ENCODE assay signal across 16 cellular contexts in the genomic region with DNA sequence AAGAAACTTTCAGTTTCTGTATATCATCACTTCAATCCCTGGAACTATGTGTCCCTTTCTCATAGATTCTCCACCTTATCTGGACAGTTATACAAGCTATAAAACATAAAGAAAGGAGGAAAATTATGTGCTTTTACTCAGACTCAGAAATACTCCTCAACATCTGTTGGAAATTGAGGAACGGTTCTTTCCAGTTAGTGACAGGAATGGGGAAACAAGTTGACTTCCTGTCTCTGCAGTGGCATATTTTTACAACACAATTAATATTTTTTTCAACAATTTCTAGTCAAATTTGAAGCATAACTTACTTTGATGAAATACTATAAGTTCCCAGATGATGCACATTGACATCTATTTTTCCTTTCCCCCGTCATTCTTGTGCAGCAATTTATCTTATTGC. TPM values are rescaled to one million over a fixed set of nuclear protein-coding genes. Genes with fewer than 3 reads are reported as not detected.
A peak's percentile ranks its signal among the peaks of the same experiment; 100 is the strongest.
DNase-seq lines count a peak whose midpoint lies in the region; ATAC-seq and TF ChIP-seq lines count a peak whose summit lies in the region.
"Had no signal": no experiment of that assay in that cellular context is flagged by ENCODE, and none has a peak within 500 bp of the region (broad histone marks: within the 10 kb centered on the region; RNA-seq: fewer than 3 reads in every experiment).

No MANE protein-coding gene starts in this region.

- BruUV-seq in Caco-2 (replicated peaks; lab: Mats Ljungman, UMichigan), result no TSS peak

- H3K36me3 ChIP-seq in Caco-2 (ENCODE audit: control insufficient read depth, insufficient read depth, low read length) (no peaks in the 10 kb centered on the region), left ventricle myocardium inferior (peaks cover 45% of the 10 kb centered on the region)

- H3K27me3 ChIP-seq in HL-60 (ENCODE audit: insufficient read depth, poor library complexity, severe bottlenecking) (no peaks in the 10 kb centered on the region), Caco-2 (replicated peaks; ENCODE audit: control insufficient read depth, insufficient read depth, low read length) (no peaks in the 10 kb centered on the region), left ventricle myocardium inferior (ENCODE audit: low read depth) (no peaks in the 10 kb centered on the region)
- H3K27me3 ChIP-seq: Peyer's patch had no signal

- CTCF ChIA-PET in Caco-2 (lab: Charles Lee) (no interaction called here), HEK293T (lab: Yijun Ruan, JAX) (interaction anchor here (0.6 kb wide), 1 partner anchor 227 kb away, joined by 3 read pairs; no protein-coding TSS in a partner anchor)

- ATAC-seq in activated naive CD8-positive, alpha-beta T cell treated with anti-CD3 and anti-CD28 coated beads, Interleukin-2, amount 10 ng/mL, durations not matched to agents 7 days and 5 days (ENCODE audit: low read depth), result no peak
- no peak for ATAC-seq in activated naive CD8-positive, alpha-beta T cell treated with anti-CD3 and anti-CD28 coated beads, Interleukin-2, amount 50 U/mL, for 24 hours
- ATAC-seq: HCT116, K562 had no signal

- intact Hi-C loops in Caco-2 (cut with micrococcal nuclease; ENCODE audit: unreplicated experiment) (no loop called here), left ventricle myocardium inferior (cut with micrococcal nuclease) (no loop called here)

- no peaks in the 10 kb centered on the region for H3K9me3 Mint-ChIP-seq in activated naive CD8-positive, alpha-beta T cell treated with anti-CD3 and anti-CD28 coated beads, Interleukin-2, amount 10 ng/mL, durations not matched to agents 7 days and 5 days
- peaks cover 4% of the 10 kb centered on the region for H3K9me3 Mint-ChIP-seq in activated naive CD8-positive, alpha-beta T cell treated with anti-CD3 and anti-CD28 coated beads, Interleukin-2, amount 50 U/mL, for 24 hours
- H3K9me3 Mint-ChIP-seq in endothelial cell (ENCODE audit: unreplicated experiment), result no peaks in the 10 kb centered on the region
- peaks cover 9% of the 10 kb centered on the region for H3K9me3 Mint-ChIP-seq in Caco-2 (ENCODE audit: unreplicated experiment)

- H3K9me3 ChIP-seq in Caco-2, result peaks cover 12% of the 10 kb centered on the region; the same call in 1 of the 2 replicates
- peaks cover 15% of the 10 kb centered on the region for H3K9me3 ChIP-seq in left ventricle myocardium inferior (replicated peaks)

- peak overlapping the region; percentile 72 for H3K27ac ChIP-seq in HL-60 (replicated peaks)
- no peak overlapping the region for H3K27ac ChIP-seq in left ventricle myocardium inferior (replicated peaks)
- H3K27ac ChIP-seq: GM23248, Peyer's patch had no signal

- no peak overlapping the region for H3K4me3 ChIP-seq in HL-60 (replicated peaks; ENCODE audit: insufficient read depth, low read length)
- H3K4me3 ChIP-seq in Caco-2 (ENCODE audit: low read depth, low read length), result no peak overlapping the region
- H3K4me3 ChIP-seq in left ventricle myocardium inferior, result no peak overlapping the region
- H3K4me3 ChIP-seq: GM23248, K562, Peyer's patch had no signal

- H3K27me3 Mint-ChIP-seq in activated naive CD8-positive, alpha-beta T cell treated with anti-CD3 and anti-CD28 coated beads, Interleukin-2, amount 10 ng/mL, durations not matched to agents 7 days and 5 days, result no peaks in the 10 kb centered on the region
- H3K27me3 Mint-ChIP-seq in activated naive CD8-positive, alpha-beta T cell treated with anti-CD3 and anti-CD28 coated beads, Interleukin-2, amount 50 U/mL, for 24 hours, result no peaks in the 10 kb centered on the region
- H3K27me3 Mint-ChIP-seq in endothelial cell (ENCODE audit: unreplicated experiment), result no peaks in the 10 kb centered on the region
- H3K27me3 Mint-ChIP-seq in Caco-2 (ENCODE audit: insufficient read depth, unreplicated experiment), result no peaks in the 10 kb centered on the region

- peak overlapping the region; percentile 2 for H3K27ac Mint-ChIP-seq in activated naive CD8-positive, alpha-beta T cell treated with anti-CD3 and anti-CD28 coated beads, Interleukin-2, amount 10 ng/mL, durations not matched to agents 7 days and 5 days
- no peak overlapping the region for H3K27ac Mint-ChIP-seq in activated naive CD8-positive, alpha-beta T cell treated with anti-CD3 and anti-CD28 coated beads, Interleukin-2, amount 50 U/mL, for 24 hours
- H3K27ac Mint-ChIP-seq in endothelial cell (ENCODE audit: unreplicated experiment) (peak overlapping the region; percentile 21), Caco-2 (ENCODE audit: unreplicated experiment) (no peak overlapping the region)

- no peak for DNase-seq in activated naive CD8-positive, alpha-beta T cell treated with anti-CD3 and anti-CD28 coated beads, Interleukin-2, amount 10 ng/mL, durations not matched to agents 7 days and 5 days
- DNase-seq in activated naive CD8-positive, alpha-beta T cell treated with anti-CD3 and anti-CD28 coated beads, Interleukin-2, amount 50 U/mL, for 24 hours, result no peak
- DNase-seq in HL-60 (ENCODE audit: low read depth in 1 of 2, low spot score in 1 of 2) (peak in 1 of 2 experiments; percentile 15), endothelial cell (ENCODE audit: low spot score) (no peak), Caco-2 (no peak), HEK293T (ENCODE audit: extremely low spot score) (no peak), left ventricle myocardium inferior (no peak)
- DNase-seq: GM23248, NCI-H1417, NCI-H2029 treated with DMSO at 0.1 percent for 48 hours, NCI-H510A, NCI-H82, Peyer's patch, SHP77 had no signal

- H3K36me3 Mint-ChIP-seq in activated naive CD8-positive, alpha-beta T cell treated with anti-CD3 and anti-CD28 coated beads, Interleukin-2, amount 10 ng/mL, durations not matched to agents 7 days and 5 days, result peaks cover 34% of the 10 kb centered on the region
- peaks cover 35% of the 10 kb centered on the region for H3K36me3 Mint-ChIP-seq in activated naive CD8-positive, alpha-beta T cell treated with anti-CD3 and anti-CD28 coated beads, Interleukin-2, amount 50 U/mL, for 24 hours (ENCODE audit: low read depth)
- H3K36me3 Mint-ChIP-seq in endothelial cell (ENCODE audit: low read depth, unreplicated experiment) (peaks cover 27% of the 10 kb centered on the region), Caco-2 (ENCODE audit: insufficient read depth, unreplicated experiment) (peaks cover 10% of the 10 kb centered on the region)

- POLR2A ChIA-PET in activated naive CD8-positive, alpha-beta T cell treated with anti-CD3 and anti-CD28 coated beads, Interleukin-2, amount 10 ng/mL, durations not matched to agents 7 days and 5 days (lab: Charles Lee), result no interaction called here
- POLR2A ChIA-PET in Caco-2 (lab: Charles Lee), result no interaction called here
- POLR2A ChIA-PET in HEK293T (lab: Yijun Ruan, JAX), result no interaction called here

- TF ChIP-seq CTCF in HL-60 (IDR thresholded peaks at IDR 0.05; ENCODE audit: insufficient read depth, low read length) (no peak), endothelial cell (IDR thresholded peaks at IDR 0.05; ENCODE audit: unreplicated experiment) (no peak), Caco-2 (IDR thresholded peaks at IDR 0.05; ENCODE audit: insufficient read depth in 1 of 2, low read depth in 1 of 2, low read length in 1 of 2, severe bottlenecking in 1 of 2, unreplicated experiment in 1 of 2) (no peak), left ventricle myocardium inferior (IDR thresholded peaks at IDR 0.05; ENCODE audit: borderline replicate concordance) (no peak)

- peaks cover 8% of the 10 kb centered on the region for H3K4me1 Mint-ChIP-seq in activated naive CD8-positive, alpha-beta T cell treated with anti-CD3 and anti-CD28 coated beads, Interleukin-2, amount 10 ng/mL, durations not matched to agents 7 days and 5 days
- H3K4me1 Mint-ChIP-seq in activated naive CD8-positive, alpha-beta T cell treated with anti-CD3 and anti-CD28 coated beads, Interleukin-2, amount 50 U/mL, for 24 hours, result peaks cover 13% of the 10 kb centered on the region
- H3K4me1 Mint-ChIP-seq in endothelial cell (ENCODE audit: unreplicated experiment) (peaks cover 5% of the 10 kb centered on the region), Caco-2 (ENCODE audit: low read depth, unreplicated experiment) (no peaks in the 10 kb centered on the region)

- no peaks in the 10 kb centered on the region for H3K4me1 ChIP-seq in Caco-2
- peaks cover 9% of the 10 kb centered on the region for H3K4me1 ChIP-seq in left ventricle myocardium inferior
- H3K4me1 ChIP-seq: Peyer's patch had no signal

- H3K4me3 Mint-ChIP-seq in activated naive CD8-positive, alpha-beta T cell treated with anti-CD3 and anti-CD28 coated beads, Interleukin-2, amount 10 ng/mL, durations not matched to agents 7 days and 5 days, result peak overlapping the region; percentile 39
- H3K4me3 Mint-ChIP-seq in activated naive CD8-positive, alpha-beta T cell treated with anti-CD3 and anti-CD28 coated beads, Interleukin-2, amount 50 U/mL, for 24 hours, result no peak overlapping the region
- H3K4me3 Mint-ChIP-seq in endothelial cell (ENCODE audit: unreplicated experiment) (no peak overlapping the region), Caco-2 (ENCODE audit: unreplicated experiment) (no peak overlapping the region)

TF ChIP-seq in HEK293T, 16 proteins besides CTCF, POLR2A, EP300 and RAD21 (continues in another document):
- no peak for TF ChIP-seq ELF4 (IDR thresholded peaks at IDR 0.05)
- TF ChIP-seq SP1 (IDR thresholded peaks at IDR 0.05), result no peak
- no peak for TF ChIP-seq BHLHE40 (IDR thresholded peaks at IDR 0.05; ENCODE audit: borderline replicate concordance)
- TF ChIP-seq ARNT (IDR thresholded peaks at IDR 0.05), result no peak
- TF ChIP-seq NFRKB (IDR thresholded peaks at IDR 0.05), result no peak
- no peak for TF ChIP-seq FOXM1 (IDR thresholded peaks at IDR 0.05; ENCODE audit: borderline replicate concordance)
- TF ChIP-seq SUZ12 (IDR thresholded peaks at IDR 0.05), result no peak
- no peak for TF ChIP-seq FOXA1 (IDR thresholded peaks at IDR 0.05)
- no peak for TF ChIP-seq TARDBP (IDR thresholded peaks at IDR 0.05)
- TF ChIP-seq LEF1 (IDR thresholded peaks at IDR 0.05; ENCODE audit: borderline replicate concordance), result no peak
- TF ChIP-seq ZNF384 (IDR thresholded peaks at IDR 0.05), result no peak
- no peak for TF ChIP-seq HDGF (IDR thresholded peaks at IDR 0.05; ENCODE audit: borderline replicate concordance)
- TF ChIP-seq CTBP1 (IDR thresholded peaks at IDR 0.05; ENCODE audit: borderline replicate concordance), result no peak

RNA-seq across cellular contexts. Expression of gene ABHD18, which starts 27.9 kb away (rescaled TPM):
- total RNA-seq in activated naive CD8-positive, alpha-beta T cell treated with anti-CD3 and anti-CD28 coated beads, Interleukin-2, amount 10 ng/mL, durations not matched to agents 7 days and 5 days, result 10 to 100 TPM; 23.3 to 27.4 TPM
- total RNA-seq in endothelial cell (ENCODE audit: unreplicated experiment) (12.4 TPM), Caco-2 (2022) (14.9 and 15.1 TPM in 2 replicates), left ventricle myocardium inferior (30.4 TPM)

RNA-seq across cellular contexts. Expression of gene MFSD8, which starts 28.2 kb away (rescaled TPM):
- total RNA-seq in activated naive CD8-positive, alpha-beta T cell treated with anti-CD3 and anti-CD28 coated beads, Interleukin-2, amount 10 ng/mL, durations not matched to agents 7 days and 5 days, result 10 to 100 TPM; 27.4 to 28.5 TPM
- total RNA-seq in endothelial cell (ENCODE audit: unreplicated experiment) (25.2 TPM), Caco-2 (2022) (24.3 and 27.9 TPM in 2 replicates), left ventricle myocardium inferior (12.3 TPM)

Comparison
In these comparisons a context has a peak if more than half of its experiments do, and no peak if none do; other contexts are left out.
1. H3K27ac Mint-ChIP-seq: peak in activated naive CD8-positive, alpha-beta T cell treated with anti-CD3 and anti-CD28 coated beads, Interleukin-2, amount 10 ng/mL, durations not matched to agents 7 days and 5 days (single experiment) and endothelial cell (single experiment); none in activated naive CD8-positive, alpha-beta T cell treated with anti-CD3 and anti-CD28 coated beads, Interleukin-2, amount 50 U/mL, for 24 hours (single experiment) and Caco-2 (single experiment).